In genomic region chr11:63472372-63472771, GRCh38 we compare ENCODE assay signal across 35 cellular contexts. TPM values are rescaled to one million over a fixed set of nuclear protein-coding genes. Genes with fewer than 3 reads are reported as not detected.
"Had no signal": no experiment of that assay in that cellular context is flagged by ENCODE, and none has a peak within 500 bp of the region (broad histone marks: within the 10 kb centered on the region; RNA-seq: fewer than 3 reads in every experiment).

No MANE protein-coding gene starts in this region.

- ATAC-seq: activated CD8-positive, alpha-beta T cell treated with anti-CD3 and anti-CD28 coated beads for 36 hours; activated naive CD4-positive, alpha-beta T cell treated with anti-CD3 and anti-CD28 coated beads, Interleukin-2, amount 50 U/mL, for 72 hours; activated T-cell treated with anti-CD3 and anti-CD28 coated beads, Interleukin-2, amount 50 U/mL, for 4 hours; activated T-cell treated with anti-CD3 and anti-CD28 coated beads, Interleukin-2, amount 50 U/mL, for 72 hours; activated T-helper 17 cell treated with anti-CD3 and anti-CD28 coated beads, Interleukin-2, amount 50 U/mL, for 72 hours; body of pancreas had no signal

- H3K36me3 ChIP-seq: adrenal gland, brain microvascular endothelial cell, breast epithelium had no signal

- DNase-seq: activated B cell treated with CpG ODN at 0.5 μM for 24 hours; activated CD4-positive, alpha-beta memory T cell treated with anti-CD3 and anti-CD28 coated beads for 36 hours; activated CD4-positive, alpha-beta T cell treated with anti-CD3 and anti-CD28 coated beads for 4 hours; activated CD4-positive, alpha-beta T cell treated with anti-CD3 and anti-CD28 coated beads, Interleukin-2, amount 10 ng/mL, durations not matched to agents 24 days and 14 days; activated CD4-positive, alpha-beta T cell treated with anti-CD3 and anti-CD28 coated beads, Interleukin-2, amount 50 U/mL, for 1 hour; activated CD4-positive, alpha-beta T cell treated with anti-CD3 and anti-CD28 coated beads, Interleukin-2, amount 50 U/mL, for 4 hours; activated CD4-positive, CD25-positive, alpha-beta regulatory T cell treated with anti-CD3 and anti-CD28 coated beads, Interleukin-2, amount 50 U/mL, for 72 hours; activated CD8-positive, alpha-beta memory T cell treated with anti-CD3 and anti-CD28 coated beads, Interleukin-2, amount 50 U/mL, for 4 hours; activated CD8-positive, alpha-beta T cell treated with anti-CD3 and anti-CD28 coated beads for 36 hours; activated effector memory CD4-positive, alpha-beta T cell treated with anti-CD3 and anti-CD28 coated beads, Interleukin-2, amount 50 U/mL, for 16 hours; activated gamma-delta T cell treated with Interleukin-2 at 50 U/mL for 16 hours; activated naive CD4-positive, alpha-beta T cell; activated naive CD4-positive, alpha-beta T cell treated with anti-CD3 and anti-CD28 coated beads for 36 hours; activated naive CD4-positive, alpha-beta T cell treated with anti-CD3 and anti-CD28 coated beads, Interleukin-2, amount 50 U/mL, for 16 hours; activated naive CD8-positive, alpha-beta T cell treated with anti-CD3 and anti-CD28 coated beads for 36 hours; activated T-cell treated with anti-CD3 and anti-CD28 coated beads for 4 hours; activated T-cell treated with anti-CD3 and anti-CD28 coated beads, Interleukin-2, amount 50 U/mL, for 1 hour; activated T-cell treated with anti-CD3 and anti-CD28 coated beads, Interleukin-2, amount 50 U/mL, for 4 hours; activated T-cell treated with anti-CD3 and anti-CD28 coated beads, Interleukin-2, amount 50 U/mL, for 72 hours; adrenal gland; amniotic stem cell; aorta; body of pancreas; brain microvascular endothelial cell; central memory CD4-positive, alpha-beta T cell; T-helper 2 cell; T-helper 9 cell had no signal

- H3K4me3 ChIP-seq: adrenal gland, body of pancreas, breast epithelium had no signal

- H3K9me3 ChIP-seq: adrenal gland, body of pancreas had no signal

- H3K27me3 ChIP-seq: adrenal gland, body of pancreas, brain microvascular endothelial cell, breast epithelium had no signal

- H3K4me1 ChIP-seq: adrenal gland, body of pancreas, breast epithelium had no signal

- H3K27ac ChIP-seq: adrenal gland, body of pancreas, brain microvascular endothelial cell, breast epithelium had no signal

- FAIRE-seq: astrocyte, TTC549 had no signal

RNA-seq across cellular contexts. Expression of gene PLAAT5, which starts 18.6 kb away (rescaled TPM):
- total RNA-seq: activated B cell treated with CpG ODN at 0.5 μM for 24 hours; activated CD4-positive, alpha-beta T cell treated with anti-CD3 and anti-CD28 coated beads, Interleukin-2, amount 10 ng/mL, durations not matched to agents 24 days and 14 days; activated naive CD4-positive, alpha-beta T cell treated with anti-CD3 and anti-CD28 coated beads for 36 hours; activated naive CD4-positive, alpha-beta T cell treated with anti-CD3 and anti-CD28 coated beads, Interleukin-2, amount 50 U/mL, for 72 hours; activated T-helper 1 cell treated with anti-CD3 and anti-CD28 coated beads, Interleukin-12 subunit alpha, Interleukin-12 subunit beta, Interleukin-2, Interleukin-4 antibody, amounts not matched to agents 30 ng/mL and 10 ng/mL and 1 ng/mL, durations not matched to agents 14 hours and 24 hours and 36 hours had no signal

RNA-seq across cellular contexts. Expression of gene LGALS12, which starts 33.5 kb away (rescaled TPM):
- total RNA-seq: activated B cell treated with CpG ODN at 0.5 μM for 24 hours; activated CD4-positive, alpha-beta memory T cell treated with anti-CD3 and anti-CD28 coated beads for 36 hours; activated CD4-positive, alpha-beta T cell treated with anti-CD3 and anti-CD28 coated beads, Interleukin-2, amount 10 ng/mL, durations not matched to agents 24 days and 14 days; activated CD8-positive, alpha-beta memory T cell treated with anti-CD3 and anti-CD28 coated beads for 36 hours; activated CD8-positive, alpha-beta T cell treated with anti-CD3 and anti-CD28 coated beads for 36 hours; activated naive CD4-positive, alpha-beta T cell treated with anti-CD3 and anti-CD28 coated beads for 36 hours; activated naive CD4-positive, alpha-beta T cell treated with anti-CD3 and anti-CD28 coated beads, Interleukin-2, amount 50 U/mL, for 72 hours; activated naive CD8-positive, alpha-beta T cell treated with anti-CD3 and anti-CD28 coated beads for 36 hours; activated T-cell treated with anti-CD3 and anti-CD28 coated beads, Interleukin-2, amount 50 U/mL, for 4 hours; activated T-helper 1 cell treated with anti-CD3 and anti-CD28 coated beads, Interleukin-12 subunit alpha, Interleukin-12 subunit beta, Interleukin-2, Interleukin-4 antibody, amounts not matched to agents 30 ng/mL and 10 ng/mL and 1 ng/mL, durations not matched to agents 14 hours and 24 hours and 36 hours; activated T-helper 17 cell treated with anti-CD3 and anti-CD28 coated beads, Interleukin-2, amount 50 U/mL, for 72 hours; astrocyte; cerebellum had no signal
- polyA plus RNA-seq: aorta had no signal
